Comparison of ENCODE assay signal across 3 cellular contexts in genomic region chr5:107515521-107515920, GRCh38.
TF ChIP-seq lines count a peak whose summit lies in the region.

No MANE protein-coding gene starts in this region.

TF ChIP-seq in IMR-90, 13 proteins besides CTCF, POLR2A, EP300 and RAD21 (continued from another document):
- TF ChIP-seq MXI1 (IDR thresholded peaks at IDR 0.05; ENCODE audit: borderline replicate concordance, low read depth, low read length) (no peak), MAZ (IDR thresholded peaks at IDR 0.05; ENCODE audit: borderline replicate concordance, low read depth, low read length) (no peak), MAFK (IDR thresholded peaks at IDR 0.05; ENCODE audit: low read depth, low read length) (no peak), BHLHE40 (IDR thresholded peaks at IDR 0.05; ENCODE audit: low read depth, low read length) (no peak), RCOR1 (IDR thresholded peaks at IDR 0.05; ENCODE audit: insufficient replicate concordance, low read length) (no peak), CEBPB (IDR thresholded peaks at IDR 0.05; ENCODE audit: low read depth, low read length) (no peak), NFE2L2 (IDR thresholded peaks at IDR 0.05; ENCODE audit: low read depth, low read length) (no peak), CHD1 (IDR thresholded peaks at IDR 0.05; ENCODE audit: low read depth, low read length) (no peak), USF2 (IDR thresholded peaks at IDR 0.05; ENCODE audit: low read depth, low read length) (no peak), ELK1 (IDR thresholded peaks at IDR 0.05; ENCODE audit: borderline replicate concordance, low read depth, low read length) (no peak), FOS (IDR thresholded peaks at IDR 0.05; ENCODE audit: low read depth, low read length) (no peak)
TF ChIP-seq in IMR-90: peak in this region for 0.

TF ChIP-seq in SK-N-SH, 30 proteins besides CTCF, POLR2A, EP300 and RAD21 (continued from another document and continues in another):
- peak; percentile 91 for TF ChIP-seq RCOR1 (IDR thresholded peaks at IDR 0.05; ENCODE audit: low read length)
- TF ChIP-seq NFIC (IDR thresholded peaks at IDR 0.05; ENCODE audit: borderline replicate concordance) = no peak
- no peak for TF ChIP-seq TAF1 (IDR thresholded peaks at IDR 0.05; ENCODE audit: borderline replicate concordance, low read depth, low read length)
- TF ChIP-seq FOXM1 (IDR thresholded peaks at IDR 0.05; ENCODE audit: low read depth) = no peak
- no peak for TF ChIP-seq USF1 (IDR thresholded peaks at IDR 0.05; ENCODE audit: borderline replicate concordance, low read depth)
- TF ChIP-seq JUND (IDR thresholded peaks at IDR 0.05) = no peak
- TF ChIP-seq CHD2 (IDR thresholded peaks at IDR 0.05; ENCODE audit: low read length, partially characterized antibody) = peak; percentile 69
- peak; percentile 90 for TF ChIP-seq GATA2 (CRISPR knock-in tag; IDR thresholded peaks at IDR 0.05)
- TF ChIP-seq MAX (IDR thresholded peaks at IDR 0.05; ENCODE audit: low read depth) = no peak
- no peak for TF ChIP-seq SIN3A (IDR thresholded peaks at IDR 0.05; ENCODE audit: borderline replicate concordance, low read depth, low read length)
- no peak for TF ChIP-seq PBX3 (IDR thresholded peaks at IDR 0.05)
- TF ChIP-seq GABPA (IDR thresholded peaks at IDR 0.05; ENCODE audit: low read depth) = no peak
- TF ChIP-seq ZBTB33 (IDR thresholded peaks at IDR 0.05; ENCODE audit: borderline replicate concordance, low read depth) = no peak
- TF ChIP-seq RXRA (IDR thresholded peaks at IDR 0.05; ENCODE audit: borderline replicate concordance, low read depth) = no peak
- no peak for TF ChIP-seq ELF1 (IDR thresholded peaks at IDR 0.05)
- TF ChIP-seq IRF3 (IDR thresholded peaks at IDR 0.05; ENCODE audit: low read depth, low read length) = no peak
- TF ChIP-seq POLR2AphosphoS5 (IDR thresholded peaks at IDR 0.05; ENCODE audit: low read depth, low read length) = peak; percentile 38; the same call in 1 of the 2 replicates
- TF ChIP-seq YY1 (IDR thresholded peaks at IDR 0.05; ENCODE audit: low read depth) = no peak
- peak; percentile 54 for TF ChIP-seq TCF12 (IDR thresholded peaks at IDR 0.05)
- no peak for TF ChIP-seq REST (IDR thresholded peaks at IDR 0.05; ENCODE audit: low read depth, low read length)

TF ChIP-seq in GM12891, 5 proteins besides CTCF, POLR2A, EP300 and RAD21 (continued from another document):
- TF ChIP-seq TAF1 (IDR thresholded peaks at IDR 0.05; ENCODE audit: low read depth, low read length) = no peak
- no peak for TF ChIP-seq PAX5 (IDR thresholded peaks at IDR 0.05; ENCODE audit: insufficient read depth, low read length, severe bottlenecking)
- no peak for TF ChIP-seq POU2F2 (IDR thresholded peaks at IDR 0.05; ENCODE audit: low read depth, low read length)
TF ChIP-seq in GM12891: peak in this region for 0.
